13 cellular contexts compared by ENCODE assay signal in the genomic region with DNA sequence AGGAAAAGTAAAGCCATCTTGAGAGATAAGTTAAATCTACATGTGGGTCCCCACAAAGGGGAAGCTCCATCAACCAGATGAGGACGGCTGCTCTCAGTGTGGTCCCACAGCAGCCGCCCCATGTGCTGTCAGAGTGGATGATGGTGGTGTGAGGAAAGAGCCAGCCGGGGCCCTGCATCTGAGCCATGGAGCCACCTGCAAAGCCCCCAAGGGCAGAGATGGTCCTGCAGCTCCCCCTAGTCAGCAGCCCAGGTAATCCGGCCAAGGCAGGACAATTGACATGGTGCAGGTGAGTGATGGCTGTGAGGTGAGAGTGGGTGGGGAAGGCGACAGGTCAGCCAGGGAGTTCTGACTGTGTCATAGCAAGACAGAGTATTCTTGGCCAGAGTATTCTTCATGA.
A peak's percentile ranks its signal among the peaks of the same experiment; 100 is the strongest.
DNase-seq lines count a peak whose midpoint lies in the region; ATAC-seq and TF ChIP-seq lines count a peak whose summit lies in the region.
"Had no signal": no experiment of that assay in that cellular context is flagged by ENCODE, and none has a peak within 500 bp of the region (broad histone marks: within the 10 kb centered on the region; RNA-seq: fewer than 3 reads in every experiment).

No MANE protein-coding gene starts in this region.

- WGBS in heart right ventricle, 2 donors = 49 to 51% methylated on average over 5 of the region's 5 CpGs
- 58 to 68% methylated on average over 5 of the region's 5 CpGs for whole genome bisulfite sequencing in thyroid gland, 2 donors

- H3K9me2 ChIP-seq in SU-DHL-6 (replicated peaks; ENCODE audit: insufficient read depth, low read length) = no peaks in the 10 kb centered on the region

- TF ChIP-seq POLR2A in thyroid gland (IDR thresholded peaks at IDR 0.05) = no peak

- no peak overlapping the region for H2AFZ ChIP-seq in SU-DHL-6 (ENCODE audit: low read depth, low read length, severe bottlenecking)

- no peak overlapping the region for H3K4me2 ChIP-seq in SU-DHL-6 (ENCODE audit: low read depth, low read length, poor library complexity, severe bottlenecking)

- H3K27me3 ChIP-seq in heart right ventricle (peaks cover 0 to 11% (median 0%) of the 10 kb centered on the region in 7 donors), SU-DHL-6 (ENCODE audit: low read length) (no peaks in the 10 kb centered on the region), thyroid gland (no peaks in the 10 kb centered on the region)
- H3K27me3 ChIP-seq: brain microvascular endothelial cell had no signal

- no peaks in the 10 kb centered on the region for H3F3A ChIP-seq in SU-DHL-6 (ENCODE audit: insufficient read depth)

- TF ChIP-seq CTCF in heart right ventricle (IDR thresholded peaks at IDR 0.05) (peak in 6 of 9 donors; percentile 10 to 37 (median 18)), SU-DHL-6 (IDR thresholded peaks at IDR 0.05; ENCODE audit: insufficient read depth, low read length, poor library complexity, severe bottlenecking) (peak; percentile 16), thyroid gland (IDR thresholded peaks at IDR 0.05) (peak in 3 of 6 experiments; percentile 15 to 34 (median 17))

- H3K4me1 ChIP-seq in heart right ventricle (no peaks in the 10 kb centered on the region), thyroid gland (no peaks in the 10 kb centered on the region)

- no peak for DNase-seq in heart right ventricle
- no peak for DNase-seq in left cardiac atrium
- DNase-seq in thyroid gland = peak; percentile 5 to 12
- no peak for DNase-seq in NCI-H1694 (lab: John Stamatoyannopoulos, UW)
- no peak for DNase-seq in NCI-H146 treated with DMSO at 0.1 percent for 48 hours (lab: John Stamatoyannopoulos, UW; ENCODE audit: unreplicated experiment)
- DNase-seq: activated T-cell treated with anti-CD3 and anti-CD28 coated beads, Interleukin-2, amount 50 U/mL, for 48 hours; brain microvascular endothelial cell; MG63; naive B cell; stimulated activated CD4-positive, alpha-beta T cell treated with anti-CD3 and anti-CD28 coated beads, Interleukin-12 subunit alpha, Interleukin-12 subunit beta, amount 100 ng/mL, for 4 hours had no signal

- H3K36me3 ChIP-seq in heart right ventricle (no peaks in the 10 kb centered on the region), SU-DHL-6 (ENCODE audit: low read length) (no peaks in the 10 kb centered on the region), thyroid gland (no peaks in the 10 kb centered on the region)
- H3K36me3 ChIP-seq: brain microvascular endothelial cell, MG63 had no signal

- H3K9me3 ChIP-seq in heart right ventricle (no peaks in the 10 kb centered on the region), SU-DHL-6 (ENCODE audit: insufficient read depth, low read length) (no peaks in the 10 kb centered on the region), thyroid gland (no peaks in the 10 kb centered on the region)
- H3K9me3 ChIP-seq: MG63 had no signal

- H4K20me1 ChIP-seq in SU-DHL-6 (ENCODE audit: low read depth, low read length) = no peaks in the 10 kb centered on the region

- H3K9ac ChIP-seq in SU-DHL-6 (ENCODE audit: low read length) = no peak overlapping the region

- no peaks in the 10 kb centered on the region for H3K79me2 ChIP-seq in SU-DHL-6 (ENCODE audit: insufficient read depth, low read length)

- ATAC-seq in heart right ventricle (peak in 2 of 8 donors; percentile 47 to 55), left cardiac atrium (no peak), HG02610 (IDR thresholded peaks at IDR 0.05; ENCODE audit: unreplicated experiment) (peak; percentile 43), GM18511 (IDR thresholded peaks at IDR 0.05; ENCODE audit: unreplicated experiment) (no peak)

- H3K27ac ChIP-seq in heart right ventricle (no peak overlapping the region), SU-DHL-6 (ENCODE audit: low read depth, low read length) (no peak overlapping the region), thyroid gland (no peak overlapping the region)
- H3K27ac ChIP-seq: brain microvascular endothelial cell had no signal

- H3K4me3 ChIP-seq in heart right ventricle = no peak overlapping the region
- no peak overlapping the region for H3K4me3 ChIP-seq in SU-DHL-6 (ENCODE audit: insufficient read depth, low read length, poor library complexity, severe bottlenecking)
- no peak overlapping the region for H3K4me3 ChIP-seq in thyroid gland (replicated peaks in 1 of 3)
- H3K4me3 ChIP-seq: MG63 had no signal

- intact Hi-C loops in heart right ventricle (cut with DNase I) (loop anchor here in 9 of 10 donors (5.0 to 10.0 kb wide), 4 partner anchors 376 to 694 kb away; no protein-coding TSS in a partner anchor), left cardiac atrium (cut with DNase I) (loop anchor here in 1 of 2 donors (10.0 kb wide), 1 partner anchor 386 kb away; no protein-coding TSS in a partner anchor), thyroid gland (cut with DNase I) (loop anchor here (10.0 kb wide), 1 partner anchor 386 kb away; no protein-coding TSS in a partner anchor)

Comparison
In these comparisons a context has a peak if more than half of its experiments do, and no peak if none do; other contexts are left out.
1. DNase-seq: peak in thyroid gland (2 of 2); none in heart right ventricle (0 of 2), left cardiac atrium (single experiment), NCI-H1694 (single experiment) and NCI-H146 treated with DMSO at 0.1 percent for 48 hours (single experiment).